In the genomic region with DNA sequence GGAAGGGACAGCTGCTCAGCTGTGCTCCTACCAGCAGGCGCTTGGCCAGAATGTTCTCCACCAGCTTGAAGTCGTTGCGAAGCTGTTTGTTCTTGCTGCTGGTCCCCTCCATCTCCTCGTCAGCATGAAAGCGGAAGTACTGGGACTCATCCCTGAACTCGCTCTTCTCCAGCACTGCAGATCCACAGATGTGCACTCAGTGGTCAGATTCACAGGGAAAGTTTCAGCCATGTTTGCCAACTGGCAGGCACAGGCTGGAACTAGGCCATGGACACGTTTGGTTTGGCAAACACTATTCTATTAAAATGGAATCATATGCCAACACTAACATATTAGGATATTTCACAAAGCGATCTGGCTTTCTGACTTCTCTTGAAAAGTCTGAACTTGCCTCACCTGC, we compare ENCODE assay signal across 15 cellular contexts.
A peak's percentile ranks its signal among the peaks of the same experiment; 100 is the strongest.
DNase-seq lines count a peak whose midpoint lies in the region; ATAC-seq and TF ChIP-seq lines count a peak whose summit lies in the region.
"Had no signal": no experiment of that assay in that cellular context is flagged by ENCODE, and none has a peak within 500 bp of the region (broad histone marks: within the 10 kb centered on the region; RNA-seq: fewer than 3 reads in every experiment).

No MANE protein-coding gene starts in this region.

- no peaks in the 10 kb centered on the region for H3K27me3 ChIP-seq in CD4-positive, CD25-positive, alpha-beta regulatory T cell (ENCODE audit: control insufficient read depth, insufficient read depth, low read length)
- no peaks in the 10 kb centered on the region for H3K27me3 ChIP-seq in ascending aorta
- H3K27me3 ChIP-seq: adrenal gland had no signal

- no peak overlapping the region for H3K27ac ChIP-seq in CD4-positive, CD25-positive, alpha-beta regulatory T cell (ENCODE audit: insufficient read depth, low read length, poor library complexity, severe bottlenecking)
- peak overlapping the region; percentile 20 to 59 for H3K27ac ChIP-seq in ascending aorta
- H3K27ac ChIP-seq: adrenal gland had no signal

- no peak overlapping the region for H3K4me3 ChIP-seq in CD4-positive, CD25-positive, alpha-beta regulatory T cell (ENCODE audit: low read depth, low read length)
- H3K4me3 ChIP-seq in ascending aorta: peak overlapping the region in 1 of 2 donors; percentile 25
- H3K4me3 ChIP-seq: adrenal gland had no signal

- DNase-seq in CD4-positive, CD25-positive, alpha-beta regulatory T cell: no peak
- DNase-seq in NCI-H2196 (lab: John Stamatoyannopoulos, UW; ENCODE audit: unreplicated experiment): peak; percentile 43
- peak in 1 of 2 donors; percentile 90 for DNase-seq in ascending aorta (ENCODE audit: low spot score in 2 of 2)
- DNase-seq in natural killer cell: no peak
- no peak for DNase-seq in A172 (ENCODE audit: low spot score)
- no peak for DNase-seq in dedifferentiated amniotic fluid mesenchymal stem cell (ENCODE audit: extremely low spot score)
- DNase-seq: adrenal gland; effector CD4-positive, alpha-beta T cell; kidney; SIG-M5; stimulated activated CD4-positive, alpha-beta T cell treated with anti-CD3 and anti-CD28 coated beads, Interleukin-4, amount 100 ng/mL, for 24 hours; stimulated activated naive CD4-positive, alpha-beta T cell had no signal

- no peaks in the 10 kb centered on the region for H3K27me3 Mint-ChIP-seq in CD4-positive, CD25-positive, alpha-beta regulatory T cell
- no peaks in the 10 kb centered on the region for H3K27me3 Mint-ChIP-seq in natural killer cell (ENCODE audit: low read depth in 2 of 2)

- H3K36me3 ChIP-seq in CD4-positive, CD25-positive, alpha-beta regulatory T cell (ENCODE audit: control insufficient read depth, insufficient read depth, low read length): peaks cover 91% of the 10 kb centered on the region
- H3K36me3 ChIP-seq in ascending aorta: peaks cover 22 to 29% of the 10 kb centered on the region in 2 donors

- TF ChIP-seq CTCF in ascending aorta (IDR thresholded peaks at IDR 0.05) (peak in 1 of 3 experiments; percentile 6), natural killer cell (IDR thresholded peaks at IDR 0.05) (no peak)

- no peak overlapping the region for H3K4me3 Mint-ChIP-seq in CD4-positive, CD25-positive, alpha-beta regulatory T cell
- H3K4me3 Mint-ChIP-seq in natural killer cell: no peak overlapping the region

- ATAC-seq in CD4-positive, CD25-positive, alpha-beta regulatory T cell (ENCODE audit: low read depth in 2 of 2): no peak
- ATAC-seq in natural killer cell (no peak), HG03439 (IDR thresholded peaks at IDR 0.05; ENCODE audit: unreplicated experiment) (no peak)
- ATAC-seq: HCT116, right cardiac atrium had no signal

- H3K9me3 ChIP-seq in CD4-positive, CD25-positive, alpha-beta regulatory T cell (ENCODE audit: control insufficient read depth in 2 of 2, low read length in 2 of 2): no peaks in the 10 kb centered on the region
- H3K9me3 ChIP-seq in ascending aorta: no peaks in the 10 kb centered on the region
- H3K9me3 ChIP-seq: adrenal gland had no signal

- peaks cover 7 to 17% (median 13%) of the 10 kb centered on the region in 4 donors for H3K4me1 Mint-ChIP-seq in CD4-positive, CD25-positive, alpha-beta regulatory T cell
- H3K4me1 Mint-ChIP-seq in natural killer cell: peaks cover 56 to 75% of the 10 kb centered on the region in 2 donors

- H3K9me3 Mint-ChIP-seq in CD4-positive, CD25-positive, alpha-beta regulatory T cell: peaks cover 0 to 3% (median 0%) of the 10 kb centered on the region in 7 donors
- no peaks in the 10 kb centered on the region for H3K9me3 Mint-ChIP-seq in natural killer cell

- peak overlapping the region in 2 of 3 donors; percentile 18 to 48 for H3K27ac Mint-ChIP-seq in CD4-positive, CD25-positive, alpha-beta regulatory T cell
- peak overlapping the region; percentile 79 to 83 for H3K27ac Mint-ChIP-seq in natural killer cell

- intact Hi-C loops in ascending aorta (cut with DNase I): loop anchor here (1.0 to 5.0 kb wide), 5 partner anchors 23 to 262 kb away; a partner anchor contains a TSS
- intact Hi-C loops in natural killer cell (cut with micrococcal nuclease): loop anchor here (5.0 kb wide), 3 partner anchors 57 to 162 kb away; no protein-coding TSS in a partner anchor

- H3K36me3 Mint-ChIP-seq in CD4-positive, CD25-positive, alpha-beta regulatory T cell: peaks cover 76% of the 10 kb centered on the region
- peaks cover 10% of the 10 kb centered on the region for H3K36me3 Mint-ChIP-seq in natural killer cell

- no peaks in the 10 kb centered on the region for H3K4me1 ChIP-seq in CD4-positive, CD25-positive, alpha-beta regulatory T cell (ENCODE audit: control insufficient read depth, insufficient read depth, low read length, poor library complexity, severe bottlenecking)
- peaks cover 7 to 35% of the 10 kb centered on the region in 2 donors for H3K4me1 ChIP-seq in ascending aorta
- H3K4me1 ChIP-seq: adrenal gland had no signal
